In the genomic region with DNA sequence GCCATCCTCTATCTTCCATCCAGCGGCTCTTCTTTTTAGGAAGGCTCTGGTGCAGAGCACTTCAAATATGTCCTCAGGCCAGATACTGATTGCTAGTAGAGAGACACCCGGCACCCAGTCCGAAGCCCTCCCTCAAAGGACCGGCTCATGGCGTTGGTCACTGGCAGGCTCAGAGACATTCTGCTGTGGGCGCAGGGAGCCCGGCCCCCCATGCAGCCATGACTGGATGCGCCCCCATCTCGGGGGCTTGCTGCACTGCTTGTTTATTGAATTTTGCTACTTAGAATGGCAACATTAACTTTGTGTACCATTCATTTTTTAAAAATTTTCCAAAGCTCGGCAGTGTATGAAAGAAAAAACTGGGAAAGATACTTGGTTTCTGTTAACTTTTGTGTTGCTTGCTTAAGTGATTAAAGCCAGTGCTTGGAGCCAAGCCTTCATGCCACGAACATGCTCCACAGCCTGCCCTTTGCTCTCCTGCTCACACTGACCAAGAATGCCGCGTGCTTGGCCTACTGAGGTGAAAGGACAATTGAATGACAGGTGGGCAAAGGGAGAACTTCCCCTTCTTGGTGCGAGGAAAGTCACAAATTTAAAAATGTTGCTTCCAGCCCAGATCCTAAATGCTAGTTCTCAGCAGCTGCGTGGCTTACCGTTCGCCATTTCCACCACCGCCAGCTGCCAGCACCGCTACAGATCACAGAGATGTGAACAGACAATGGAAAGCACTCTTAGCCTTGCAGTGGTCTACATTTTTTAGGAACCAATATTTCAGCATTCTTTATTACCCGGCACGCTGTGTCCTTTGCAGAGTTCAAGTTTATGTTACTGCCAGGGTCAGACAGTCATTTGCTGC, we compare ENCODE assay signal across 23 cellular contexts.
A peak's percentile ranks its signal among the peaks of the same experiment; 100 is the strongest.
DNase-seq lines count a peak whose midpoint lies in the region; ATAC-seq, FAIRE-seq and TF ChIP-seq lines count a peak whose summit lies in the region.
"Had no signal": no experiment of that assay in that cellular context is flagged by ENCODE, and none has a peak within 500 bp of the region (broad histone marks: within the 10 kb centered on the region; RNA-seq: fewer than 3 reads in every experiment).

No MANE protein-coding gene starts in this region.

- H3K79me2 ChIP-seq in Karpas-422 (ENCODE audit: low read length), result no peaks in the 10 kb centered on the region
- no peaks in the 10 kb centered on the region for H3K79me2 ChIP-seq in HepG2 (ENCODE audit: insufficient read depth, low read length)
- no peaks in the 10 kb centered on the region for H3K79me2 ChIP-seq in hepatocyte

- ATAC-seq in HepG2, result peak; percentile 74
- ATAC-seq in GM18870 (IDR thresholded peaks at IDR 0.05; ENCODE audit: unreplicated experiment), result no peak
- no peak for ATAC-seq in body of pancreas
- ATAC-seq: A549; CD8-positive, alpha-beta T cell; GM23338 had no signal

- POLR2A ChIA-PET in HepG2 (lab: Yijun Ruan, JAX), result no interaction called here

- peaks cover 11 to 37% (median 31%) of the 10 kb centered on the region in 11 experiments for H3K36me3 ChIP-seq in BLaER1 treated with 17β-estradiol and CSF1 and Interleukin-3, amounts not matched to agents 10 nM and 100 nM
- peaks cover 26% of the 10 kb centered on the region for H3K36me3 ChIP-seq in Karpas-422 (ENCODE audit: insufficient read depth, low read length)
- H3K36me3 ChIP-seq in HepG2 (replicated peaks in 1 of 2; ENCODE audit: control insufficient read depth in 1 of 2, insufficient read depth in 2 of 2, low read length in 2 of 2), result no peaks in the 10 kb centered on the region
- H3K36me3 ChIP-seq in hepatocyte (replicated peaks; ENCODE audit: insufficient read depth, low read depth), result no peaks in the 10 kb centered on the region
- no peaks in the 10 kb centered on the region for H3K36me3 ChIP-seq in body of pancreas (replicated peaks in 1 of 2; ENCODE audit: insufficient read depth in 1 of 2, low read depth in 2 of 2)
- H3K36me3 ChIP-seq: HAP-1 had no signal

- TF ChIP-seq CTCF in HepG2 (CRISPR knock-in tag; IDR thresholded peaks at IDR 0.05) (no peak), hepatocyte (IDR thresholded peaks at IDR 0.05; ENCODE audit: poor library complexity) (no peak), body of pancreas (IDR thresholded peaks at IDR 0.05) (no peak)

- TF ChIP-seq EP300 in HepG2 (IDR thresholded peaks at IDR 0.05; ENCODE audit: low read depth in 2 of 2, low read length in 2 of 2) (no peak), HepG2 (CRISPR knock-in tag; IDR thresholded peaks at IDR 0.05; ENCODE audit: borderline replicate concordance) (no peak)

- peak overlapping the region in 5 of 11 experiments; percentile 11 to 56 (median 18); a peak in 5 of 22 replicates for H3K27ac ChIP-seq in BLaER1 treated with 17β-estradiol and CSF1 and Interleukin-3, amounts not matched to agents 10 nM and 100 nM
- peak overlapping the region; percentile 46; the same call in 1 of the 2 replicates for H3K27ac ChIP-seq in Karpas-422 (ENCODE audit: low read length)
- H3K27ac ChIP-seq in HepG2 (ENCODE audit: extremely low read length, insufficient read depth, low read length), result no peak overlapping the region
- H3K27ac ChIP-seq in substantia nigra (ENCODE audit: low read depth, low read length, poor library complexity, severe bottlenecking), result peak overlapping the region; percentile 9
- H3K27ac ChIP-seq in hepatocyte, result no peak overlapping the region
- H3K27ac ChIP-seq in body of pancreas, result no peak overlapping the region
- H3K27ac ChIP-seq: A549, HL-60 had no signal

- TF ChIP-seq RAD21 in HepG2 (CRISPR knock-in tag; IDR thresholded peaks at IDR 0.05), result no peak

- DNase-seq in Karpas-422, result peak; percentile 51
- peak; percentile 14 for DNase-seq in HepG2 (ENCODE audit: low spot score)
- DNase-seq in substantia nigra (lab: John Stamatoyannopoulos, UW), result no peak
- no peak for DNase-seq in hepatocyte (ENCODE audit: low spot score)
- no peak for DNase-seq in body of pancreas
- DNase-seq: Calu3; CD8-positive, alpha-beta T cell; DMS153; KG1; MV-4-11; NCI-H1694 treated with DMSO at 0.1 percent for 48 hours; NCI-H2081 treated with DMSO at 0.1 percent for 48 hours; NCI-H446 treated with DMSO at 0.1 percent for 48 hours; NCI-H526 treated with DMSO at 0.1 percent for 48 hours; Right ventricle myocardium superior had no signal

- no peaks in the 10 kb centered on the region for H3K9me3 ChIP-seq in BLaER1 treated with 17β-estradiol and CSF1 and Interleukin-3, amounts not matched to agents 10 nM and 100 nM (replicated peaks in 1 of 11)
- H3K9me3 ChIP-seq in Karpas-422 (ENCODE audit: low read length), result no peaks in the 10 kb centered on the region
- H3K9me3 ChIP-seq in HepG2 (ENCODE audit: low read length), result no peaks in the 10 kb centered on the region
- no peaks in the 10 kb centered on the region for H3K9me3 ChIP-seq in hepatocyte (ENCODE audit: low read depth)
- no peaks in the 10 kb centered on the region for H3K9me3 ChIP-seq in body of pancreas
- H3K9me3 ChIP-seq: A549, HAP-1 had no signal

- intact Hi-C loops in HepG2 (cut with micrococcal nuclease; ENCODE audit: unreplicated experiment) (loop anchor here (1.0 kb wide), 1 partner anchor 32 kb away; no protein-coding TSS in a partner anchor), body of pancreas (cut with DNase I) (no loop called here)

- no TSS peak for BruUV-seq in HepG2 (replicated peaks; lab: Mats Ljungman, UMichigan)

- peak overlapping the region in 1 of 11 experiments; percentile 24; a peak in 1 of 22 replicates for H3K9ac ChIP-seq in BLaER1 treated with 17β-estradiol and CSF1 and Interleukin-3, amounts not matched to agents 10 nM and 100 nM
- H3K9ac ChIP-seq in Karpas-422 (ENCODE audit: low read length) (no peak overlapping the region), HepG2 (ENCODE audit: insufficient read depth, low read depth, low read length) (no peak overlapping the region)

- in situ Hi-C loops in HepG2 (cut with HindIII; ENCODE audit: extremely low pct_ligation_motif_present, low pct_unique_long_range_greater_than_20kb), result loop anchor here (25.0 kb wide), 3 partner anchors 113 to 637 kb away; a partner anchor contains a TSS

- no peak overlapping the region for H2AFZ ChIP-seq in Karpas-422 (ENCODE audit: low read length)
- no peak overlapping the region for H2AFZ ChIP-seq in HepG2 (ENCODE audit: low read length)
- H2AFZ ChIP-seq in hepatocyte, result no peak overlapping the region
- H2AFZ ChIP-seq: GM23338 had no signal

- H3K9me2 ChIP-seq in Karpas-422 (replicated peaks; ENCODE audit: insufficient read depth, low read length), result no peaks in the 10 kb centered on the region
- H3K9me2 ChIP-seq in hepatocyte (replicated peaks; ENCODE audit: insufficient read depth), result no peaks in the 10 kb centered on the region

- H3K4me2 ChIP-seq in BLaER1 treated with 17β-estradiol and CSF1 and Interleukin-3, amounts not matched to agents 10 nM and 100 nM, result peak overlapping the region in 9 of 11 experiments; percentile 8 to 69 (median 62); a peak in 16 of 22 replicates
- H3K4me2 ChIP-seq in Karpas-422 (ENCODE audit: low read depth, low read length, poor library complexity, severe bottlenecking) (no peak overlapping the region), HepG2 (ENCODE audit: low read depth, low read length) (no peak overlapping the region), hepatocyte (no peak overlapping the region)
- H3K4me2 ChIP-seq: A549, GM23338 had no signal

- TF ChIP-seq POLR2A in HepG2 (IDR thresholded peaks at IDR 0.05; ENCODE audit: insufficient read depth in 1 of 2, low read depth in 2 of 2, low read length in 2 of 2) (no peak), body of pancreas (IDR thresholded peaks at IDR 0.05) (no peak)

- no peaks in the 10 kb centered on the region for H3K27me3 ChIP-seq in BLaER1 treated with 17β-estradiol and CSF1 and Interleukin-3, amounts not matched to agents 10 nM and 100 nM
- H3K27me3 ChIP-seq in Karpas-422 (ENCODE audit: low read length) (no peaks in the 10 kb centered on the region), HepG2 (ENCODE audit: control insufficient read depth in 1 of 2, insufficient read depth in 2 of 2, low read length in 2 of 2) (no peaks in the 10 kb centered on the region), hepatocyte (no peaks in the 10 kb centered on the region), body of pancreas (no peaks in the 10 kb centered on the region)

- CTCF ChIA-PET in HepG2 (lab: Yijun Ruan, JAX; ENCODE audit: low intra/inter-chr PET ratio, low total read pairs), result no interaction called here

- H4K20me1 ChIP-seq in BLaER1 treated with 17β-estradiol and CSF1 and Interleukin-3, amounts not matched to agents 10 nM and 100 nM, result peaks cover 0 to 17% (median 0%) of the 10 kb centered on the region in 11 experiments; a peak in 4 of 22 replicates
- H4K20me1 ChIP-seq in Karpas-422 (ENCODE audit: insufficient read depth, low read depth, low read length), result no peaks in the 10 kb centered on the region
- no peaks in the 10 kb centered on the region for H4K20me1 ChIP-seq in HepG2 (ENCODE audit: insufficient read depth, low read length)
- no peaks in the 10 kb centered on the region for H4K20me1 ChIP-seq in hepatocyte (ENCODE audit: insufficient read depth, poor library complexity, severe bottlenecking)

- no peak for FAIRE-seq in HepG2 (lab: Jason Lieb, UNC)
- FAIRE-seq: A549, G401.6, GM12892 had no signal

- no peak overlapping the region for H3K4me3 ChIP-seq in BLaER1 treated with 17β-estradiol and CSF1 and Interleukin-3, amounts not matched to agents 10 nM and 100 nM
- no peak overlapping the region for H3K4me3 ChIP-seq in Karpas-422 (ENCODE audit: low read length)
- no peak overlapping the region for H3K4me3 ChIP-seq in HepG2 (replicated peaks in 1 of 3; ENCODE audit: insufficient read depth in 1 of 3, low read depth in 2 of 3, low read length in 3 of 3)
- H3K4me3 ChIP-seq in hepatocyte, result no peak overlapping the region
- no peak overlapping the region for H3K4me3 ChIP-seq in body of pancreas
- H3K4me3 ChIP-seq: A549, GM23338, HAP-1 had no signal

- H3K4me1 ChIP-seq in BLaER1 treated with 17β-estradiol and CSF1 and Interleukin-3, amounts not matched to agents 10 nM and 100 nM, result peaks cover 0 to 54% (median 30%) of the 10 kb centered on the region in 10 experiments; a peak in 16 of 20 replicates
- peaks cover 73% of the 10 kb centered on the region for H3K4me1 ChIP-seq in Karpas-422 (ENCODE audit: low read length)
- H3K4me1 ChIP-seq in HepG2 (ENCODE audit: insufficient read depth, low read length), result peaks cover 12% of the 10 kb centered on the region
- no peaks in the 10 kb centered on the region for H3K4me1 ChIP-seq in hepatocyte (ENCODE audit: insufficient read depth)
- no peaks in the 10 kb centered on the region for H3K4me1 ChIP-seq in body of pancreas
- H3K4me1 ChIP-seq: A549, HAP-1 had no signal

- 75% methylated on average over 21 of the region's 21 CpGs for WGBS in HepG2 (ENCODE audit: low lambda C conversion rate)
- 90% methylated on average over 21 of the region's 21 CpGs for WGBS in hepatocyte (ENCODE audit: low lambda C conversion rate, missing lambda C conversion rate)
- 86 to 89% methylated on average over 21 of the region's 21 CpGs for WGBS in body of pancreas, 2 donors

Comparison
In these comparisons a context has a peak if more than half of its experiments do, and no peak if none do; other contexts are left out.
1. H3K27ac ChIP-seq: peak in Karpas-422 (single experiment) and substantia nigra (single experiment); none in HepG2 (single experiment), hepatocyte (single experiment) and body of pancreas (0 of 4).
2. H3K4me2 ChIP-seq: peak in BLaER1 treated with 17β-estradiol and CSF1 and Interleukin-3, amounts not matched to agents 10 nM and 100 nM (9 of 11); none in Karpas-422 (single experiment), HepG2 (single experiment) and hepatocyte (single experiment).
3. DNase-seq: peak in Karpas-422 (single experiment) and HepG2 (single experiment); none in substantia nigra (0 of 49), hepatocyte (single experiment) and body of pancreas (0 of 4).